Comparison of ENCODE assay signal across 8 cellular contexts in the genomic region with DNA sequence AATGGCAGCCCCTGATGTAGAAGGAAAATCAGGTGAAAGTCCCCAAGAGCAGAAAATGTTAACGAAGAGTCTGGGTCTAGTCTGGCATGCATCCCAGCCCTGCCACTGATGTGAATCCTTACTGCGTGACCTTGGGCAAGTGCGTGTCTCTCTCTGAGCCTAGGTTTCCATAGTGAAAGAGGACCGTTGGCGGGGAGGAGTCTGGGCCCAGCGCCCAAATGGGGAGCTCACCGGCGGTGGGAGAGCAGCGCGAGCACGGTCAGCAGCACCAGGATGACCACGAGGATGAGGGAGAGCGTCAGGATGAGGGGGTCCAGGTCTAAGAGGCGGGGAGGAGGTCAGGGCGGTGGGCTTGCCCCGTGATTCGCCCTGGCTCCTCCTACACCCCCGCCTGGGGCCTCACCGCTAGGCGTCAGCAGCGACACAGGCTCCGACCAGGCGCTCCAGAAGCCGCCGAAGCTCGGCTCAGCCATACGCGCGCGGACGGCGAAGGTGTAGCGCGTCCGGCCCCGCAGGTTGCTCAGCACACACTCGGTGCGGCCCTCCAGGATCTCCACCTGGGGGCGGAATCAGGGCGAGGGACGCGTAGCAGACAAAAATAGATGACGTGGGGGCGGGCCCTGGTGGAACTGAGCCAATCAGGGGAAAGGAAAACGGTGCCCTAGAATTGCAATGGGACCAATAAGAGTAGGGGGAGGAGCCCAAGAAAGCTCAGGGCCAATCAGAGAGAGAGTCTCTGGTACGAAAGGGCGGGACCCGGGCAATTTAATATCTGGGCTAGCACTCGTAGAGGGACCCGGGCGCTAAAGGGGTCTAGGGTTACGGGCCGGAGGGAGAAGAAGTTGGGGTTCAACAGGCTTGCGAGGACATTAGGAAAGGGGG.
DNase-seq lines count a peak whose midpoint lies in the region; ATAC-seq and TF ChIP-seq lines count a peak whose summit lies in the region.

No MANE protein-coding gene starts in this region.

- H2AFZ ChIP-seq in KMS-11 (ENCODE audit: low read depth) = peak overlapping the region; percentile 98

- peaks cover 24% of the 10 kb centered on the region for H3K4me1 ChIP-seq in KMS-11 (ENCODE audit: low read depth, poor library complexity, severe bottlenecking)
- H3K4me1 ChIP-seq in neutrophil (ENCODE audit: control insufficient read depth in 1 of 2, insufficient read depth in 1 of 2, low read depth in 1 of 2, low read length in 1 of 2) = peaks cover 84% of the 10 kb centered on the region in 2 experiments

- TF ChIP-seq CTCF in KMS-11 (conservative IDR thresholded peaks at IDR 0.05; ENCODE audit: low read depth, low read length) = peak; percentile 70
- TF ChIP-seq CTCF in neutrophil (IDR thresholded peaks at IDR 0.05) = peak; percentile 87

- H3K4me3 ChIP-seq in KMS-11 (IDR thresholded peaks at IDR 0.05; ENCODE audit: insufficient read depth, low read depth, low read length) (no peak overlapping the region), neutrophil (ENCODE audit: low read depth in 1 of 2, low read length in 1 of 2) (peak overlapping the region; percentile 90 to 96)

- H3K36me3 ChIP-seq in KMS-11 (ENCODE audit: insufficient read depth) (no peaks in the 10 kb centered on the region), neutrophil (peaks cover 15% of the 10 kb centered on the region)

- H4K20me1 ChIP-seq in KMS-11 (ENCODE audit: insufficient read depth) = no peaks in the 10 kb centered on the region

- H3K9ac ChIP-seq in KMS-11 = peak overlapping the region; percentile 83

- peak overlapping the region; percentile 81 for H3K4me2 ChIP-seq in KMS-11

- peak overlapping the region; percentile 92 for H3K27ac ChIP-seq in KMS-11
- H3K27ac ChIP-seq in neutrophil = peak overlapping the region; percentile 95
- peak overlapping the region; percentile 89 for H3K27ac ChIP-seq in substantia nigra (ENCODE audit: low read depth, low read length, poor library complexity, severe bottlenecking)

- no peaks in the 10 kb centered on the region for H3K27me3 ChIP-seq in KMS-11 (ENCODE audit: insufficient read depth, low read depth)
- H3K27me3 ChIP-seq in neutrophil = peaks cover 11% of the 10 kb centered on the region

- peak; percentile 71 for ATAC-seq in GM21786 (IDR thresholded peaks at IDR 0.05; ENCODE audit: unreplicated experiment)

- no peaks in the 10 kb centered on the region for H3K79me2 ChIP-seq in KMS-11 (ENCODE audit: insufficient read depth, low read depth)

- no peaks in the 10 kb centered on the region for H3K9me3 ChIP-seq in neutrophil

- DNase-seq in EH (ENCODE audit: low read depth) = peak; percentile 98
- DNase-seq in SIG-M5 (lab: John Stamatoyannopoulos, UW) = peak; percentile 81
- peak; percentile 93 for DNase-seq in activated gamma-delta T cell treated with anti-CD3 and anti-CD28 coated beads, Interleukin-2, amount 50 U/mL, for 16 hours (ENCODE audit: low read depth)
- peak; percentile 97 for DNase-seq in foreskin melanocyte
- DNase-seq in substantia nigra (lab: John Stamatoyannopoulos, UW) = peak; percentile 56 to 97 (median 87)
